ENCODE assay signal across 5 cellular contexts in genomic region chr17:64610244-64610643, GRCh38. TPM values are rescaled to one million over a fixed set of nuclear protein-coding genes. Genes with fewer than 3 reads are reported as not detected.
A peak's percentile ranks its signal among the peaks of the same experiment; 100 is the strongest.
DNase-seq lines count a peak whose midpoint lies in the region; ATAC-seq, FAIRE-seq and TF ChIP-seq lines count a peak whose summit lies in the region.
"Not testable (repeated sequence)": the region's sequence is repeated elsewhere in the genome, so short reads cannot be mapped to it uniquely, and the experiment has no call there.

No MANE protein-coding gene starts in this region.

- H3K36me3 ChIP-seq in HEK293 (ENCODE audit: control insufficient read depth in 2 of 2, insufficient read depth in 1 of 2, low read length in 2 of 2); K562 (ENCODE audit: control insufficient read depth, insufficient read depth, low read length); neural cell (ENCODE audit: insufficient read depth, low read length): not testable (repeated sequence)

- H4K20me1 ChIP-seq in K562 (replicated peaks; ENCODE audit: control insufficient read depth, insufficient read depth, low read length); neural cell (ENCODE audit: insufficient read depth): not testable (repeated sequence)

- H3K4me3 Mint-ChIP-seq in HFFc6; activated naive CD4-positive, alpha-beta T cell treated with anti-CD3 and anti-CD28 coated beads, Interleukin-2, amount 50 U/mL, for 24 hours: not testable (repeated sequence)

- intact Hi-C loops in K562 (cut with micrococcal nuclease) = not testable (repeated sequence)

- not testable (repeated sequence) for ATAC-seq in K562

- H3K27ac Mint-ChIP-seq in HFFc6 = peak overlapping the region; percentile 90; the same call in 1 of the 2 replicates
- H3K27ac Mint-ChIP-seq in activated naive CD4-positive, alpha-beta T cell treated with anti-CD3 and anti-CD28 coated beads, Interleukin-2, amount 50 U/mL, for 24 hours = peak overlapping the region; percentile 25

- H3K4me1 Mint-ChIP-seq in HFFc6 (ENCODE audit: low read depth) = peaks cover 13% of the 10 kb centered on the region
- H3K4me1 Mint-ChIP-seq in activated naive CD4-positive, alpha-beta T cell treated with anti-CD3 and anti-CD28 coated beads, Interleukin-2, amount 50 U/mL, for 24 hours = peaks cover 58% of the 10 kb centered on the region

- H3K4me2 ChIP-seq in K562 (ENCODE audit: insufficient read depth, low read length); neural cell (ENCODE audit: low read length): not testable (repeated sequence)

- H3K79me2 ChIP-seq in K562 (ENCODE audit: control insufficient read depth, insufficient read depth, low read length) (peaks cover 15% of the 10 kb centered on the region; the same call in 2 of the 3 replicates), neural cell (replicated peaks; ENCODE audit: insufficient read depth, low read length) (peaks cover 51% of the 10 kb centered on the region)

- not testable (repeated sequence) for H3K9me2 ChIP-seq in neural cell (ENCODE audit: insufficient read depth, low read length)

- POLR2A ChIA-PET in HEK293 (lab: Yijun Ruan, JAX); K562 (lab: Yijun Ruan, JAX): not testable (repeated sequence)

- H3K4me3 ChIP-seq in HEK293 (ENCODE audit: low read depth, low read length); K562; neural cell (ENCODE audit: low read length): not testable (repeated sequence)

- not testable (repeated sequence) for TF ChIP-seq POLR2A in K562 (conservative IDR thresholded peaks at IDR 0.05)

- not testable (repeated sequence) for TF ChIP-seq CTCF in HEK293 (tag by site-specific recombination; IDR thresholded peaks at IDR 0.05); HFFc6 (IDR thresholded peaks at IDR 0.05); K562 (IDR thresholded peaks at IDR 0.05 in 2 of 3, conservative IDR thresholded peaks at IDR 0.05 in 1 of 3; ENCODE audit: insufficient read depth in 2 of 3, low read depth in 1 of 3, low read length in 3 of 3); neural cell (IDR thresholded peaks at IDR 0.05; ENCODE audit: poor library complexity, severe bottlenecking)

- not testable (repeated sequence) for TF ChIP-seq EP300 in K562 (IDR thresholded peaks at IDR 0.05; ENCODE audit: low read length); neural cell (conservative IDR thresholded peaks at IDR 0.05; ENCODE audit: poor library complexity, severe bottlenecking)

- H3K9ac ChIP-seq in K562 (ENCODE audit: insufficient read depth in 1 of 2, low read depth in 2 of 2, low read length in 2 of 2); neural cell (ENCODE audit: low read length): not testable (repeated sequence)

- not testable (repeated sequence) for H3K9me1 ChIP-seq in K562 (ENCODE audit: control insufficient read depth, insufficient read depth, low read length)

- not testable (repeated sequence) for H3K9me3 ChIP-seq in HEK293 (ENCODE audit: control insufficient read depth, insufficient read depth, low read depth, low read length); K562 (replicated peaks; ENCODE audit: control insufficient read depth, insufficient read depth, low read depth, low read length); neural cell (ENCODE audit: low read length)

- TF ChIP-seq RAD21 in K562 (CRISPR knock-in tag; conservative IDR thresholded peaks at IDR 0.05 in 1 of 2, IDR thresholded peaks at IDR 0.05 in 1 of 2); neural cell (conservative IDR thresholded peaks at IDR 0.05): not testable (repeated sequence)

- not testable (repeated sequence) for H3K36me3 Mint-ChIP-seq in HFFc6 (ENCODE audit: low read depth); activated naive CD4-positive, alpha-beta T cell treated with anti-CD3 and anti-CD28 coated beads, Interleukin-2, amount 50 U/mL, for 24 hours

- CTCF ChIA-PET in HEK293 (lab: Yijun Ruan, JAX); K562 (lab: Yijun Ruan, JAX; ENCODE audit: low intra/inter-chr PET ratio): not testable (repeated sequence)

- H3K4me1 ChIP-seq in HEK293 (ENCODE audit: control insufficient read depth, insufficient read depth, low read length) = peaks cover 17% of the 10 kb centered on the region
- H3K4me1 ChIP-seq in K562 (replicated peaks in 1 of 2; ENCODE audit: control insufficient read depth in 2 of 2, insufficient read depth in 2 of 2, low read length in 2 of 2) = not testable (repeated sequence)

- FAIRE-seq in K562 (lab: Jason Lieb, UNC) = not testable (repeated sequence)

- not testable (repeated sequence) for BruUV-seq in K562 (replicated peaks; lab: Mats Ljungman, UMichigan)

- DNase-seq in HFFc6; K562 (ENCODE audit: extremely low read depth in 1 of 4, low spot score in 3 of 4): not testable (repeated sequence)

- not testable (repeated sequence) for H2AFZ ChIP-seq in K562 (ENCODE audit: low read depth, low read length); neural cell (ENCODE audit: low read depth, low read length)

- not testable (repeated sequence) for H3K27ac ChIP-seq in HEK293 (ENCODE audit: extremely low read depth, low read depth, low read length); K562 (ENCODE audit: extremely low read depth, low read depth, low read length)
- peak overlapping the region; percentile 89 for H3K27ac ChIP-seq in neural cell (ENCODE audit: low read length)

- H3K27me3 Mint-ChIP-seq in HFFc6 (ENCODE audit: insufficient read depth); activated naive CD4-positive, alpha-beta T cell treated with anti-CD3 and anti-CD28 coated beads, Interleukin-2, amount 50 U/mL, for 24 hours: not testable (repeated sequence)

- not testable (repeated sequence) for H3K9me3 Mint-ChIP-seq in HFFc6; activated naive CD4-positive, alpha-beta T cell treated with anti-CD3 and anti-CD28 coated beads, Interleukin-2, amount 50 U/mL, for 24 hours

- in situ Hi-C loops in K562 (cut with MboI) = not testable (repeated sequence)

- 74% methylated on average over 2 of the region's 2 CpGs for WGBS in K562 (ENCODE audit: insufficient coverage, low coverage, missing lambda C conversion rate)

- H3F3A ChIP-seq in neural cell (ENCODE audit: insufficient read depth, low read length, poor library complexity, severe bottlenecking) = not testable (repeated sequence)

- H3K27me3 ChIP-seq in K562 (ENCODE audit: control insufficient read depth in 2 of 2, insufficient read depth in 2 of 2, low read length in 2 of 2); neural cell (ENCODE audit: insufficient read depth, low read depth, low read length): not testable (repeated sequence)

TF ChIP-seq in HEK293, 187 proteins besides CTCF, POLR2A, EP300 and RAD21:
- peak; percentile 93 for TF ChIP-seq ZNF146 (tag by site-specific recombination; IDR thresholded peaks at IDR 0.05)
- TF ChIP-seq, protein P1, sequence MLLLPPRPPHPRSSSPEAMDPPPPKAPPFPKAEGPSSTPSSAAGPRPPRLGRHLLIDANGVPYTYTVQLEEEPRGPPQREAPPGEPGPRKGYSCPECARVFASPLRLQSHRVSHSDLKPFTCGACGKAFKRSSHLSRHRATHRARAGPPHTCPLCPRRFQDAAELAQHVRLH (tag by site-specific recombination; IDR thresholded peaks at IDR 0.05) = peak; percentile 60; the same call in 1 of the 2 replicates
TF ChIP-seq in HEK293: peak in this region for 2; not testable (repeated sequence) for 185.

TF ChIP-seq in K562, 482 proteins besides CTCF, POLR2A, EP300 and RAD21:
- TF ChIP-seq ZNF146 (CRISPR knock-in tag; IDR thresholded peaks at IDR 0.05; ENCODE audit: unreplicated experiment) = peak; percentile 80
- TF ChIP-seq BCOR (IDR thresholded peaks at IDR 0.05) = peak; percentile 70
- peak in 1 of 2 experiments; percentile 46; a peak in 1 of 4 replicates for TF ChIP-seq KDM1A (IDR thresholded peaks at IDR 0.05)

RNA-seq across cellular contexts. Expression of gene SMURF2, which starts 51.9 kb away (rescaled TPM):
- total RNA-seq in HFFc6 (2021; fragmentation: NEBNext Ultra II Directional; extraction: Animal tissue kit (Norgen Biotek cat#: 25700)) = 100 to 1,000 TPM in 3 of 6 experiments, 10 to 100 TPM in 3; 92.5 to 206 (median 99.1) TPM
- total RNA-seq in K562 (2011; cell fraction: chromatin; rRNA removed; ENCODE audit: low replicate concordance) = 14.0 and 35.3 TPM in 2 replicates
- 6.8 and 8.8 TPM in 2 replicates for total RNA-seq in K562 (2011; cell fraction: nucleolus; rRNA removed)
- 12.4 and 15.6 TPM in 2 replicates for total RNA-seq in K562 (2011; cell fraction: nucleoplasm; rRNA removed)
- total RNA-seq in K562 (2014; rRNA removed) = 11.6 and 13.0 TPM in 2 replicates
- 20.5 and 22.1 TPM in 2 replicates for total RNA-seq in K562 (2014; rRNA removed; fragmentation: Illumina TruSeq; extraction: Trizol)
- 22.0 and 23.1 TPM in 2 replicates for total RNA-seq in K562 (2015; rRNA removed; fragmentation: Illumina TruSeq; extraction: Trizol)
- total RNA-seq in K562 (2021) = 15.2 and 15.7 TPM in 2 replicates
- polyA plus RNA-seq in K562 (2011; rRNA removed) = 13.3 and 14.8 TPM in 2 replicates
- polyA plus RNA-seq in K562 (2011; cell fraction: cytosol; rRNA removed) = 3.4 and 7.1 TPM in 2 replicates
- polyA plus RNA-seq in K562 (2011; cell fraction: nucleus; rRNA removed) = 11.5 and 13.8 TPM in 2 replicates
- polyA plus RNA-seq in K562 (2012) = 8.8 and 9.6 TPM in 2 replicates
- polyA plus RNA-seq in K562 (2014; fragmentation: Illumina TruSeq; extraction: Trizol) = 15.9 and 16.4 TPM in 2 replicates
- polyA plus RNA-seq in K562 (2014; fragmentation: Nextera tagmentation; extraction: Ambion mirVana) = 1 to 10 TPM; 3.8 to 5.0 TPM
- polyA plus RNA-seq in K562 (2014; rRNA removed) = 9.1 and 11.3 TPM in 2 replicates
- polyA minus RNA-seq in K562 (2011; rRNA and poly(A)+ RNA removed) = 31.6 and 34.3 TPM in 2 replicates
- polyA minus RNA-seq in K562 (2011; cell fraction: cytosol; rRNA and poly(A)+ RNA removed) = 7.8 and 10.6 TPM in 2 replicates
- 5.8 and 19.7 TPM in 2 replicates for polyA minus RNA-seq in K562 (2011; cell fraction: nucleus; rRNA and poly(A)+ RNA removed)
- 55.2 and 61.0 TPM in 2 replicates for polyA plus RNA-seq in neural cell
- polyA minus RNA-seq in neural cell = 116 and 121 TPM in 2 replicates
